13 cellular contexts compared by ENCODE assay signal in the genomic region with DNA sequence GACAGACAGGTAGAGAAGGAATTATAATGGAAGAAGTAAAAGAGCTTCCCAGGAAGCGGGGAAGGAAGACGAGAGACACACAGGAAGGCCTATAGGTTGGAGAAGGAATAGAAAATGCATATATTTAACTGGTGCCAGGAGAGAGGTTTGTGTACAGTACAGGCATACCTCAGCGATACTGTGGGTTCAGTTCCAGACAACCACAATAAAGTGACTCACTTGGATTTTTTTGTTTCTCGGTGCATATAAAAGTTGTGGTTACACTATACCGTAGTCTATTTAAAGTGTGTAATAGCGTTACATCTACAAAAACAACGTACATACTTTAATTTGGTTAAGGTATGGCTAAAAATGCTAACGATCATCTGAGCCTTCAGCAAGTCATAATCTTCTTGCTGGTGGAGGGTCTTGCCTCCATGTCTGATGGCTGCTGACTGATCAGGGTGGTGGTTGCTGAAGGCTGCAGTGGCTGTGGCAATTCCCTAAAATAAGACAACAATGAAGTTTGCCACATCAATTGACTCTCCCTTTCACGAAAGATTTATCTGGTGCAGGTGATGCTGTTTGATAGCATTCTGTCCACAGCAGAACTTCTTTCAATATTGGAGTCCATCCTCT. TPM values are rescaled to one million over a fixed set of nuclear protein-coding genes. Genes with fewer than 3 reads are reported as not detected.
A peak's percentile ranks its signal among the peaks of the same experiment; 100 is the strongest.
DNase-seq lines count a peak whose midpoint lies in the region; ATAC-seq, FAIRE-seq and TF ChIP-seq lines count a peak whose summit lies in the region.
"Had no signal": no experiment of that assay in that cellular context is flagged by ENCODE, and none has a peak within 500 bp of the region (broad histone marks: within the 10 kb centered on the region; RNA-seq: fewer than 3 reads in every experiment).

No MANE protein-coding gene starts in this region.

- peak in 2 of 3 donors; percentile 33 to 78 for DNase-seq in CD4-positive, CD25-positive, alpha-beta regulatory T cell
- DNase-seq in PC-9 (peak in 1 of 2 experiments; percentile 46), fibroblast of mammary gland (ENCODE audit: low read depth) (peak; percentile 64), MG63 (no peak), COLO829 (ENCODE audit: low spot score) (no peak), frontal cortex (ENCODE audit: low spot score in 2 of 2) (no peak)
- DNase-seq: NCI-H1417 treated with DMSO at 0.1 percent for 48 hours; nephron progenitor cell; NK-92 treated with Interleukin-12 subunit alpha and Interleukin-12 subunit beta, amount 100 ng/mL, for 24 hours; upper lobe of left lung had no signal

- H3K9me2 ChIP-seq in PC-9 (ENCODE audit: insufficient read depth), result no peaks in the 10 kb centered on the region

- ATAC-seq in CD4-positive, CD25-positive, alpha-beta regulatory T cell (ENCODE audit: low read depth in 2 of 2), result peak; percentile 75 to 80
- ATAC-seq in activated T-helper 17 cell treated with anti-CD3 and anti-CD28 coated beads, Interleukin-2, amount 50 U/mL, for 72 hours (replicated peaks), result peak; percentile 74
- no peak for ATAC-seq in GM21825 (IDR thresholded peaks at IDR 0.05; ENCODE audit: unreplicated experiment)

- H4K20me1 ChIP-seq in PC-9 (ENCODE audit: insufficient read depth), result peaks cover 11% of the 10 kb centered on the region

- H3K36me3 ChIP-seq in CD4-positive, CD25-positive, alpha-beta regulatory T cell (ENCODE audit: control insufficient read depth, insufficient read depth, low read length), result peaks cover 15% of the 10 kb centered on the region
- H3K36me3 ChIP-seq in PC-9 (ENCODE audit: low read depth) (peaks cover 50% of the 10 kb centered on the region), MG63 (peaks cover 79% of the 10 kb centered on the region)

- peak overlapping the region in 3 of 4 donors; percentile 39 to 78 (median 70) for H3K4me3 Mint-ChIP-seq in CD4-positive, CD25-positive, alpha-beta regulatory T cell
- peak overlapping the region; percentile 78 for H3K4me3 Mint-ChIP-seq in activated T-helper 17 cell treated with anti-CD3 and anti-CD28 coated beads, Interleukin-2, amount 50 U/mL, for 72 hours
- H3K4me3 Mint-ChIP-seq: nephron progenitor cell had no signal

- no peaks in the 10 kb centered on the region for H3K27me3 Mint-ChIP-seq in CD4-positive, CD25-positive, alpha-beta regulatory T cell
- H3K27me3 Mint-ChIP-seq in activated T-helper 17 cell treated with anti-CD3 and anti-CD28 coated beads, Interleukin-2, amount 50 U/mL, for 72 hours, result no peaks in the 10 kb centered on the region

- peaks cover 17 to 53% (median 35%) of the 10 kb centered on the region in 4 donors for H3K4me1 Mint-ChIP-seq in CD4-positive, CD25-positive, alpha-beta regulatory T cell
- H3K4me1 Mint-ChIP-seq in activated T-helper 17 cell treated with anti-CD3 and anti-CD28 coated beads, Interleukin-2, amount 50 U/mL, for 72 hours, result peaks cover 31% of the 10 kb centered on the region
- H3K4me1 Mint-ChIP-seq: nephron progenitor cell had no signal

- no peaks in the 10 kb centered on the region for H3K9me3 ChIP-seq in CD4-positive, CD25-positive, alpha-beta regulatory T cell (ENCODE audit: control insufficient read depth in 2 of 2, low read length in 2 of 2)
- H3K9me3 ChIP-seq in PC-9 (ENCODE audit: insufficient read depth, low read depth) (no peaks in the 10 kb centered on the region), MG63 (no peaks in the 10 kb centered on the region)
- H3K9me3 ChIP-seq: upper lobe of left lung had no signal

- POLR2A ChIA-PET in PC-9 (lab: Charles Lee; ENCODE audit: unreplicated experiment), result no interaction called here

- intact Hi-C loops in PC-9 (cut with micrococcal nuclease; ENCODE audit: unreplicated experiment), result no loop called here

- H3K9me3 Mint-ChIP-seq in CD4-positive, CD25-positive, alpha-beta regulatory T cell, result peaks cover 0 to 3% (median 0%) of the 10 kb centered on the region in 7 donors
- no peaks in the 10 kb centered on the region for H3K9me3 Mint-ChIP-seq in activated T-helper 17 cell treated with anti-CD3 and anti-CD28 coated beads, Interleukin-2, amount 50 U/mL, for 72 hours

- peak overlapping the region; percentile 85 to 95 (median 87) for H3K27ac Mint-ChIP-seq in CD4-positive, CD25-positive, alpha-beta regulatory T cell
- peak overlapping the region; percentile 86 for H3K27ac Mint-ChIP-seq in activated T-helper 17 cell treated with anti-CD3 and anti-CD28 coated beads, Interleukin-2, amount 50 U/mL, for 72 hours
- H3K27ac Mint-ChIP-seq: nephron progenitor cell had no signal

- peaks cover 40% of the 10 kb centered on the region for H3K36me3 Mint-ChIP-seq in CD4-positive, CD25-positive, alpha-beta regulatory T cell
- H3K36me3 Mint-ChIP-seq in activated T-helper 17 cell treated with anti-CD3 and anti-CD28 coated beads, Interleukin-2, amount 50 U/mL, for 72 hours (ENCODE audit: low read depth), result peaks cover 99% of the 10 kb centered on the region

- H3K4me1 ChIP-seq in CD4-positive, CD25-positive, alpha-beta regulatory T cell (ENCODE audit: control insufficient read depth, insufficient read depth, low read length, poor library complexity, severe bottlenecking), result peaks cover 39% of the 10 kb centered on the region
- H3K4me1 ChIP-seq in PC-9 (replicated peaks; ENCODE audit: insufficient read depth), result peaks cover 53% of the 10 kb centered on the region

- BruUV-seq in PC-9 (replicated peaks; lab: Mats Ljungman, UMichigan), result no TSS peak

- peak overlapping the region; percentile 2 for H3K27ac ChIP-seq in CD4-positive, CD25-positive, alpha-beta regulatory T cell (ENCODE audit: insufficient read depth, low read length, poor library complexity, severe bottlenecking)
- peak overlapping the region; percentile 85 for H3K27ac ChIP-seq in PC-9
- H3K27ac ChIP-seq: upper lobe of left lung had no signal

- no peaks in the 10 kb centered on the region for H3K27me3 ChIP-seq in CD4-positive, CD25-positive, alpha-beta regulatory T cell (ENCODE audit: control insufficient read depth, insufficient read depth, low read length)
- no peaks in the 10 kb centered on the region for H3K27me3 ChIP-seq in PC-9 (ENCODE audit: insufficient read depth, low read depth)
- H3K27me3 ChIP-seq in MG63, result no peaks in the 10 kb centered on the region
- H3K27me3 ChIP-seq: upper lobe of left lung had no signal

- peaks cover 70% of the 10 kb centered on the region for H3F3A ChIP-seq in PC-9 (ENCODE audit: insufficient read depth, low read depth)

- H3K79me2 ChIP-seq in PC-9 (ENCODE audit: low read depth), result peaks cover 59% of the 10 kb centered on the region

- FAIRE-seq in frontal cortex (lab: Jason Lieb, UNC), result no peak
- FAIRE-seq: H1 had no signal

- no peak overlapping the region for H3K4me2 ChIP-seq in PC-9

- TF ChIP-seq CTCF in PC-9 (conservative IDR thresholded peaks at IDR 0.05), result no peak
- TF ChIP-seq CTCF in fibroblast of mammary gland (conservative IDR thresholded peaks at IDR 0.05; ENCODE audit: control insufficient read depth, insufficient read depth, low read depth, low read length), result no peak

- CTCF ChIA-PET in PC-9 (lab: Charles Lee), result no interaction called here

- H2AFZ ChIP-seq in PC-9, result no peak overlapping the region

- peak overlapping the region; percentile 42 for H3K4me3 ChIP-seq in CD4-positive, CD25-positive, alpha-beta regulatory T cell (ENCODE audit: low read depth, low read length)
- H3K4me3 ChIP-seq in PC-9, result no peak overlapping the region
- H3K4me3 ChIP-seq in fibroblast of mammary gland (ENCODE audit: control insufficient read depth, low read depth, low read length), result no peak overlapping the region
- no peak overlapping the region for H3K4me3 ChIP-seq in MG63
- H3K4me3 ChIP-seq: upper lobe of left lung had no signal

RNA-seq across cellular contexts. Expression of gene YARS1, which starts 16.0 kb away (rescaled TPM):
- total RNA-seq in CD4-positive, CD25-positive, alpha-beta regulatory T cell, result 111 TPM
- polyA plus RNA-seq in CD4-positive, CD25-positive, alpha-beta regulatory T cell, result 10 to 100 TPM; 47.3 to 68.9 (median 55.8) TPM
- 180 and 187 TPM in 2 replicates for total RNA-seq in PC-9 (2021)
- 100 to 1,000 TPM; 101 to 176 TPM for total RNA-seq in activated T-helper 17 cell treated with anti-CD3 and anti-CD28 coated beads, Interleukin-2, amount 50 U/mL, for 72 hours
- total RNA-seq in MG63 (2014; rRNA removed; shearing (Covaris generic); ENCODE audit: low replicate concordance), result 95.0 and 160 TPM in 2 replicates
- 42.4 TPM for total RNA-seq in frontal cortex

RNA-seq across cellular contexts. Expression of gene S100PBP, which starts 16.2 kb away (rescaled TPM):
- 55.1 TPM for total RNA-seq in CD4-positive, CD25-positive, alpha-beta regulatory T cell
- 10 to 100 TPM; 11.5 to 12.3 (median 12.3) TPM for polyA plus RNA-seq in CD4-positive, CD25-positive, alpha-beta regulatory T cell
- 42.4 and 47.0 TPM in 2 replicates for total RNA-seq in PC-9 (2021)
- 10 to 100 TPM; 42.7 to 48.1 TPM for total RNA-seq in activated T-helper 17 cell treated with anti-CD3 and anti-CD28 coated beads, Interleukin-2, amount 50 U/mL, for 72 hours
- total RNA-seq in MG63 (2014; rRNA removed; shearing (Covaris generic); ENCODE audit: low replicate concordance), result 28.5 and 38.5 TPM in 2 replicates
- total RNA-seq in frontal cortex, result 42.4 TPM

Comparison
In these comparisons a context has a peak if more than half of its experiments do, and no peak if none do; other contexts are left out.
1. DNase-seq: peak in CD4-positive, CD25-positive, alpha-beta regulatory T cell (2 of 3) and fibroblast of mammary gland (single experiment); none in MG63 (single experiment), COLO829 (single experiment) and frontal cortex (0 of 2).